In genomic region chr4:84750260-84750955, GRCh38 we compare ENCODE assay signal across 9 cellular contexts.
DNase-seq lines count a peak whose midpoint lies in the region; ATAC-seq and TF ChIP-seq lines count a peak whose summit lies in the region.
"Had no signal": no experiment of that assay in that cellular context is flagged by ENCODE, and none has a peak within 500 bp of the region (broad histone marks: within the 10 kb centered on the region; RNA-seq: fewer than 3 reads in every experiment).

No MANE protein-coding gene starts in this region.

- TF ChIP-seq CTCF in natural killer cell (IDR thresholded peaks at IDR 0.05) (peak; percentile 19), hepatocyte (IDR thresholded peaks at IDR 0.05; ENCODE audit: poor library complexity) (peak; percentile 74), testis (IDR thresholded peaks at IDR 0.05) (peak; percentile 56 to 60 (median 59))

- H3K4me3 ChIP-seq in hepatocyte (no peak overlapping the region), testis (no peak overlapping the region)

- H3K36me3 ChIP-seq in hepatocyte (replicated peaks; ENCODE audit: insufficient read depth, low read depth): no peaks in the 10 kb centered on the region
- no peaks in the 10 kb centered on the region for H3K36me3 ChIP-seq in testis (ENCODE audit: low read depth, missing control alignments)

- H3K27ac ChIP-seq in hepatocyte (no peak overlapping the region), testis (no peak overlapping the region)

- no peak for ATAC-seq in natural killer cell
- ATAC-seq in natural killer cell treated with Interleukin-12 subunit alpha and Interleukin-12 subunit beta and Interleukin-15 and Interleukin-18, amount 100 ng/mL, for 72 hours: no peak
- ATAC-seq in HG02798 (IDR thresholded peaks at IDR 0.05; ENCODE audit: poor library complexity, unreplicated experiment): peak; percentile 77
- ATAC-seq in HG03460 (IDR thresholded peaks at IDR 0.05; ENCODE audit: unreplicated experiment): no peak

- H3K9me3 ChIP-seq in hepatocyte (ENCODE audit: low read depth) (no peaks in the 10 kb centered on the region), testis (no peaks in the 10 kb centered on the region)

- DNase-seq in natural killer cell: no peak
- no peak for DNase-seq in natural killer cell treated with Interleukin-12 subunit alpha and Interleukin-12 subunit beta and Interleukin-15 and Interleukin-18, amount 100 ng/mL, for 72 hours (ENCODE audit: low spot score)
- peak; percentile 1 for DNase-seq in NCI-H2171 (lab: John Stamatoyannopoulos, UW)
- peak; percentile 20 for DNase-seq in amniotic stem cell (lab: John Stamatoyannopoulos, UW)
- DNase-seq in hepatocyte (ENCODE audit: low spot score): peak; percentile 72
- DNase-seq in testis: no peak

- H3K27me3 ChIP-seq in hepatocyte (no peaks in the 10 kb centered on the region), testis (no peaks in the 10 kb centered on the region)

- no peaks in the 10 kb centered on the region for H3K79me2 ChIP-seq in hepatocyte

- H4K20me1 ChIP-seq in hepatocyte (ENCODE audit: insufficient read depth, poor library complexity, severe bottlenecking): no peaks in the 10 kb centered on the region

- H3K36me3 Mint-ChIP-seq in natural killer cell: no peaks in the 10 kb centered on the region
- H3K36me3 Mint-ChIP-seq in natural killer cell treated with Interleukin-12 subunit alpha and Interleukin-12 subunit beta and Interleukin-15 and Interleukin-18, amount 100 ng/mL, for 72 hours: no peaks in the 10 kb centered on the region

- H2AFZ ChIP-seq in hepatocyte: no peak overlapping the region

- peaks cover 0 to 2% of the 10 kb centered on the region in 2 donors for H3K9me3 Mint-ChIP-seq in natural killer cell
- H3K9me3 Mint-ChIP-seq in natural killer cell treated with Interleukin-12 subunit alpha and Interleukin-12 subunit beta and Interleukin-15 and Interleukin-18, amount 100 ng/mL, for 72 hours: peaks cover 2% of the 10 kb centered on the region
- H3K9me3 Mint-ChIP-seq: stimulated activated naive CD8-positive, alpha-beta T cell treated with anti-CD3 and anti-CD28 coated beads, Interleukin-15, Interleukin-2, amounts not matched to agents 100 ng/mL and 50 ng/mL, for 24 hours had no signal

- no peak for TF ChIP-seq POLR2A in testis (IDR thresholded peaks at IDR 0.05)

- H3K9me2 ChIP-seq in hepatocyte (replicated peaks; ENCODE audit: insufficient read depth): no peaks in the 10 kb centered on the region

- no peak overlapping the region for H3K27ac Mint-ChIP-seq in natural killer cell
- no peak overlapping the region for H3K27ac Mint-ChIP-seq in natural killer cell treated with Interleukin-12 subunit alpha and Interleukin-12 subunit beta and Interleukin-15 and Interleukin-18, amount 100 ng/mL, for 72 hours
- H3K27ac Mint-ChIP-seq: stimulated activated naive CD8-positive, alpha-beta T cell treated with anti-CD3 and anti-CD28 coated beads, Interleukin-15, Interleukin-2, amounts not matched to agents 100 ng/mL and 50 ng/mL, for 24 hours had no signal

- no peaks in the 10 kb centered on the region for H3K4me1 Mint-ChIP-seq in natural killer cell
- H3K4me1 Mint-ChIP-seq in natural killer cell treated with Interleukin-12 subunit alpha and Interleukin-12 subunit beta and Interleukin-15 and Interleukin-18, amount 100 ng/mL, for 72 hours (ENCODE audit: low read depth in 2 of 2): no peaks in the 10 kb centered on the region

- no peak overlapping the region for H3K4me2 ChIP-seq in hepatocyte

- H3K4me1 ChIP-seq in hepatocyte (ENCODE audit: insufficient read depth): no peaks in the 10 kb centered on the region
- no peaks in the 10 kb centered on the region for H3K4me1 ChIP-seq in testis

- H3K27me3 Mint-ChIP-seq in natural killer cell (ENCODE audit: low read depth in 2 of 2): no peaks in the 10 kb centered on the region
- no peaks in the 10 kb centered on the region for H3K27me3 Mint-ChIP-seq in natural killer cell treated with Interleukin-12 subunit alpha and Interleukin-12 subunit beta and Interleukin-15 and Interleukin-18, amount 100 ng/mL, for 72 hours
- H3K27me3 Mint-ChIP-seq: stimulated activated naive CD8-positive, alpha-beta T cell treated with anti-CD3 and anti-CD28 coated beads, Interleukin-15, Interleukin-2, amounts not matched to agents 100 ng/mL and 50 ng/mL, for 24 hours had no signal

- intact Hi-C loops in natural killer cell (cut with micrococcal nuclease): no loop called here
- intact Hi-C loops in testis (cut with DNase I; ENCODE audit: low total_unique reads): loop anchor here (5.0 kb wide), 1 partner anchor 222 kb away; no protein-coding TSS in a partner anchor

- WGBS in hepatocyte (ENCODE audit: low lambda C conversion rate, missing lambda C conversion rate): 41% methylated on average over 1 of the region's 1 CpG
- WGBS in testis, 2 donors: 24 to 26% methylated on average over 1 of the region's 1 CpG

- no peak overlapping the region for H3K4me3 Mint-ChIP-seq in natural killer cell
- H3K4me3 Mint-ChIP-seq in natural killer cell treated with Interleukin-12 subunit alpha and Interleukin-12 subunit beta and Interleukin-15 and Interleukin-18, amount 100 ng/mL, for 72 hours: no peak overlapping the region
- H3K4me3 Mint-ChIP-seq: stimulated activated naive CD8-positive, alpha-beta T cell treated with anti-CD3 and anti-CD28 coated beads, Interleukin-15, Interleukin-2, amounts not matched to agents 100 ng/mL and 50 ng/mL, for 24 hours had no signal

Comparison
In these comparisons a context has a peak if more than half of its experiments do, and no peak if none do; other contexts are left out.
1. DNase-seq: peak in NCI-H2171 (single experiment), amniotic stem cell (single experiment) and hepatocyte (single experiment); none in natural killer cell (single experiment), natural killer cell treated with Interleukin-12 subunit alpha and Interleukin-12 subunit beta and Interleukin-15 and Interleukin-18, amount 100 ng/mL, for 72 hours (single experiment) and testis (single experiment).
2. CTCF ChIP-seq: peak in every context shown above with its lines; median percentile 74 in hepatocyte; 59 in testis; 19 in natural killer cell.